1 cellular context compared by ENCODE assay signal in genomic region chr15:99197861-99198260, GRCh38.
TF ChIP-seq lines count a peak whose summit lies in the region.

No MANE protein-coding gene starts in this region.

TF ChIP-seq in IMR-90, 13 proteins besides CTCF, POLR2A, EP300 and RAD21 (continued from another document):
- TF ChIP-seq, protein P1, sequence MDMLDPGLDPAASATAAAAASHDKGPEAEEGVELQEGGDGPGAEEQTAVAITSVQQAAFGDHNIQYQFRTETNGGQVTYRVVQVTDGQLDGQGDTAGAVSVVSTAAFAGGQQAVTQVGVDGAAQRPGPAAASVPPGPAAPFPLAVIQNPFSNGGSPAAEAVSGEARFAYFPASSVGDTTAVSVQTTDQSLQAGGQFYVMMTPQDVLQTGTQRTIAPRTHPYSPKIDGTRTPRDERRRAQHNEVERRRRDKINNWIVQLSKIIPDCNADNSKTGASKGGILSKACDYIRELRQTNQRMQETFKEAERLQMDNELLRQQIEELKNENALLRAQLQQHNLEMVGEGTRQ (IDR thresholded peaks at IDR 0.05; ENCODE audit: low read depth, low read length) = no peak
- no peak for TF ChIP-seq MAFK (IDR thresholded peaks at IDR 0.05; ENCODE audit: low read depth, low read length)
- TF ChIP-seq SMC3 (IDR thresholded peaks at IDR 0.05; ENCODE audit: low read depth, low read length) = no peak
- no peak for TF ChIP-seq CEBPB (IDR thresholded peaks at IDR 0.05; ENCODE audit: low read depth, low read length)
- no peak for TF ChIP-seq ELK1 (IDR thresholded peaks at IDR 0.05; ENCODE audit: borderline replicate concordance, low read depth, low read length)
- TF ChIP-seq MXI1 (IDR thresholded peaks at IDR 0.05; ENCODE audit: borderline replicate concordance, low read depth, low read length) = no peak
- no peak for TF ChIP-seq MAZ (IDR thresholded peaks at IDR 0.05; ENCODE audit: borderline replicate concordance, low read depth, low read length)
- TF ChIP-seq RFX5 (IDR thresholded peaks at IDR 0.05; ENCODE audit: low read depth, low read length) = no peak
